1 cellular context compared by ENCODE assay signal in genomic region chr5:143213851-143214363, GRCh38.
TF ChIP-seq lines count a peak whose summit lies in the region.

No MANE protein-coding gene starts in this region.

TF ChIP-seq in GM12878, 131 proteins besides CTCF, POLR2A, EP300 and RAD21 (continued from another document and continues in another):
- TF ChIP-seq PRDM15 (CRISPR knock-in tag; IDR thresholded peaks at IDR 0.05) (no peak), RELB (IDR thresholded peaks at IDR 0.05; ENCODE audit: low read depth) (peak; percentile 96), MYB (IDR thresholded peaks at IDR 0.05; ENCODE audit: borderline replicate concordance, low read depth, low read length) (peak; percentile 33; the same call in 1 of the 2 replicates), STAT1 (conservative IDR thresholded peaks at IDR 0.05) (no peak), TBL1XR1 (IDR thresholded peaks at IDR 0.05; ENCODE audit: low read depth, low read length) (peak; percentile 85), IKZF2 (IDR thresholded peaks at IDR 0.05) (peak; percentile 88), SREBF1 (IDR thresholded peaks at IDR 0.05; ENCODE audit: low read length) (no peak), ATF3 (IDR thresholded peaks at IDR 0.05; ENCODE audit: borderline replicate concordance, extremely low read depth, low read depth, low read length) (no peak), SP1 (IDR thresholded peaks at IDR 0.05; ENCODE audit: low read depth, low read length) (peak; percentile 63), FOS (IDR thresholded peaks at IDR 0.05; ENCODE audit: borderline replicate concordance, extremely low read depth, insufficient read length) (no peak), STAT3 (IDR thresholded peaks at IDR 0.05; ENCODE audit: low read depth, low read length) (no peak), NFIC (IDR thresholded peaks at IDR 0.05; ENCODE audit: low read depth, low read length) (no peak), GABPA (IDR thresholded peaks at IDR 0.05; ENCODE audit: low read depth) (no peak), POLR2AphosphoS5 (IDR thresholded peaks at IDR 0.05; ENCODE audit: low read length) (peak; percentile 51; the same call in 1 of the 2 replicates), JUND (IDR thresholded peaks at IDR 0.05; ENCODE audit: low read depth, low read length) (peak; percentile 41; the same call in 1 of the 2 replicates), CHD4 (IDR thresholded peaks at IDR 0.05) (no peak), POU2F2 (IDR thresholded peaks at IDR 0.05; ENCODE audit: borderline replicate concordance, low read depth, low read length) (no peak; the same call in 2 of the 3 replicates), BCL3 (IDR thresholded peaks at IDR 0.05; ENCODE audit: borderline replicate concordance, insufficient read depth, low read depth, low read length, poor library complexity, severe bottlenecking) (peak; percentile 99), SREBF2 (IDR thresholded peaks at IDR 0.05; ENCODE audit: low read length) (no peak), CREM (IDR thresholded peaks at IDR 0.05; ENCODE audit: low read depth) (peak; percentile 74), NRF1 (conservative IDR thresholded peaks at IDR 0.05; ENCODE audit: low read depth, low read length) (no peak), NKRF (conservative IDR thresholded peaks at IDR 0.05) (no peak), EED (IDR thresholded peaks at IDR 0.05; ENCODE audit: low read depth) (peak; percentile 83), MYC (IDR thresholded peaks at IDR 0.05; ENCODE audit: insufficient read depth, insufficient read length, insufficient replicate concordance, low read length, severe bottlenecking) (no peak), TCF12 (IDR thresholded peaks at IDR 0.05; ENCODE audit: low read depth, low read length) (peak; percentile 79), KLF5 (IDR thresholded peaks at IDR 0.05; ENCODE audit: partially characterized antibody) (no peak), ASH2L (IDR thresholded peaks at IDR 0.05; ENCODE audit: borderline replicate concordance, low read depth) (no peak), MEF2A (IDR thresholded peaks at IDR 0.05; ENCODE audit: insufficient read depth, low read depth, low read length) (peak; percentile 74), YY1 (IDR thresholded peaks at IDR 0.05; ENCODE audit: low read depth, low read length) (peak; percentile 44), PBX3 (IDR thresholded peaks at IDR 0.05; ENCODE audit: insufficient replicate concordance, low read depth, low read length) (no peak), CUX1 (IDR thresholded peaks at IDR 0.05; ENCODE audit: insufficient replicate concordance, low read depth, low read length) (peak; percentile 97), GATAD2B (conservative IDR thresholded peaks at IDR 0.05; ENCODE audit: low read depth) (peak; percentile 85), ZNF24 (IDR thresholded peaks at IDR 0.05) (no peak; the same call in 1 of the 2 replicates), BHLHE40 (IDR thresholded peaks at IDR 0.05; ENCODE audit: borderline replicate concordance in 1 of 2, low read depth in 2 of 2, low read length in 1 of 2) (peak; percentile 65 to 87; a peak in 3 of 4 replicates), ZNF622 (IDR thresholded peaks at IDR 0.05) (no peak), CHD2 (IDR thresholded peaks at IDR 0.05; ENCODE audit: borderline replicate concordance, low read depth, low read length) (peak; percentile 64), RBBP5 (conservative IDR thresholded peaks at IDR 0.05) (no peak), CEBPZ (IDR thresholded peaks at IDR 0.05; ENCODE audit: low read depth, low read length) (no peak)
